16 cellular contexts compared by ENCODE assay signal in genomic region chr10:124545756-124546369, GRCh38.
DNase-seq lines count a peak whose midpoint lies in the region; ATAC-seq and TF ChIP-seq lines count a peak whose summit lies in the region.
"Had no signal": no experiment of that assay in that cellular context is flagged by ENCODE, and none has a peak within 500 bp of the region (broad histone marks: within the 10 kb centered on the region; RNA-seq: fewer than 3 reads in every experiment).

No MANE protein-coding gene starts in this region.

- peak overlapping the region; percentile 77 for H3K27ac Mint-ChIP-seq in activated B cell treated with CpG ODN at 0.5 μM for 24 hours
- H3K27ac Mint-ChIP-seq in stimulated activated naive B cell treated with anti-CD40 and anti-IgM and Interleukin-4, amounts not matched to agents 10 μg/mL and 1 μg/mL and 100 μg/mL, for 72 hours = peak overlapping the region; percentile 59
- H3K27ac Mint-ChIP-seq in activated CD4-positive, alpha-beta T cell treated with anti-CD3 and anti-CD28 coated beads, Interleukin-2, amount 10 ng/mL, durations not matched to agents 24 days and 14 days = no peak overlapping the region
- H3K27ac Mint-ChIP-seq: activated CD4-positive, alpha-beta memory T cell treated with anti-CD3 and anti-CD28 coated beads, Interleukin-2, amount 10 ng/mL, durations not matched to agents 7 days and 5 days; activated T-helper 17 cell treated with anti-CD3 and anti-CD28 coated beads, Interleukin-2, amount 50 U/mL, for 72 hours had no signal

- TF ChIP-seq CTCF in left ventricle myocardium inferior (IDR thresholded peaks at IDR 0.05; ENCODE audit: borderline replicate concordance) = no peak
- TF ChIP-seq CTCF in activated B cell treated with CpG ODN at 0.5 μM for 24 hours (IDR thresholded peaks at IDR 0.05) = no peak

- POLR2A ChIA-PET in activated B cell treated with CpG ODN at 0.5 μM for 24 hours (lab: Charles Lee) = interaction anchor here (0.6 to 3.8 kb wide), 20 partner anchors 10 to 247 kb away, joined by 3 to 27 read pairs (median 4); no protein-coding TSS in a partner anchor

- no peaks in the 10 kb centered on the region for H3K27me3 Mint-ChIP-seq in activated B cell treated with CpG ODN at 0.5 μM for 24 hours
- no peaks in the 10 kb centered on the region for H3K27me3 Mint-ChIP-seq in stimulated activated naive B cell treated with anti-CD40 and anti-IgM and Interleukin-4, amounts not matched to agents 10 μg/mL and 1 μg/mL and 100 μg/mL, for 72 hours
- H3K27me3 Mint-ChIP-seq in activated CD4-positive, alpha-beta T cell treated with anti-CD3 and anti-CD28 coated beads, Interleukin-2, amount 10 ng/mL, durations not matched to agents 24 days and 14 days = peaks cover 5% of the 10 kb centered on the region
- H3K27me3 Mint-ChIP-seq: activated CD4-positive, alpha-beta memory T cell treated with anti-CD3 and anti-CD28 coated beads, Interleukin-2, amount 10 ng/mL, durations not matched to agents 7 days and 5 days; activated T-helper 17 cell treated with anti-CD3 and anti-CD28 coated beads, Interleukin-2, amount 50 U/mL, for 72 hours had no signal

- H3K9me3 Mint-ChIP-seq in activated B cell treated with CpG ODN at 0.5 μM for 24 hours = no peaks in the 10 kb centered on the region
- no peaks in the 10 kb centered on the region for H3K9me3 Mint-ChIP-seq in stimulated activated naive B cell treated with anti-CD40 and anti-IgM and Interleukin-4, amounts not matched to agents 10 μg/mL and 1 μg/mL and 100 μg/mL, for 72 hours
- H3K9me3 Mint-ChIP-seq in activated CD4-positive, alpha-beta T cell treated with anti-CD3 and anti-CD28 coated beads, Interleukin-2, amount 10 ng/mL, durations not matched to agents 24 days and 14 days = no peaks in the 10 kb centered on the region
- H3K9me3 Mint-ChIP-seq: activated CD4-positive, alpha-beta memory T cell treated with anti-CD3 and anti-CD28 coated beads, Interleukin-2, amount 10 ng/mL, durations not matched to agents 7 days and 5 days; activated T-helper 17 cell treated with anti-CD3 and anti-CD28 coated beads, Interleukin-2, amount 50 U/mL, for 72 hours had no signal

- H3K36me3 Mint-ChIP-seq in activated B cell treated with CpG ODN at 0.5 μM for 24 hours (ENCODE audit: low read depth) = no peaks in the 10 kb centered on the region
- no peaks in the 10 kb centered on the region for H3K36me3 Mint-ChIP-seq in stimulated activated naive B cell treated with anti-CD40 and anti-IgM and Interleukin-4, amounts not matched to agents 10 μg/mL and 1 μg/mL and 100 μg/mL, for 72 hours
- H3K36me3 Mint-ChIP-seq in activated CD4-positive, alpha-beta T cell treated with anti-CD3 and anti-CD28 coated beads, Interleukin-2, amount 10 ng/mL, durations not matched to agents 24 days and 14 days (ENCODE audit: low read depth) = no peaks in the 10 kb centered on the region

- ATAC-seq in left ventricle myocardium superior = peak; percentile 71
- no peak for ATAC-seq in activated B cell treated with CpG ODN at 0.5 μM for 24 hours (ENCODE audit: low read depth)
- ATAC-seq in stimulated activated naive B cell treated with anti-CD40 and anti-IgM and Interleukin-4, amounts not matched to agents 10 μg/mL and 1 μg/mL and 100 μg/mL, for 72 hours (replicated peaks) = no peak
- no peak for ATAC-seq in HG03025 (IDR thresholded peaks at IDR 0.05; ENCODE audit: low FRiP score, unreplicated experiment)
- ATAC-seq: activated T-helper 17 cell treated with anti-CD3 and anti-CD28 coated beads, Interleukin-2, amount 50 U/mL, for 72 hours; HepG2 had no signal

- no peaks in the 10 kb centered on the region for H3K9me3 ChIP-seq in left ventricle myocardium inferior (replicated peaks)
- H3K9me3 ChIP-seq: testis had no signal

- H3K36me3 ChIP-seq in left ventricle myocardium inferior = no peaks in the 10 kb centered on the region

- no peak overlapping the region for H3K4me3 ChIP-seq in left ventricle myocardium inferior
- H3K4me3 ChIP-seq: skin epidermis, testis had no signal

- H3K4me3 Mint-ChIP-seq in activated B cell treated with CpG ODN at 0.5 μM for 24 hours = peak overlapping the region; percentile 62
- peak overlapping the region; percentile 41 to 60 for H3K4me3 Mint-ChIP-seq in stimulated activated naive B cell treated with anti-CD40 and anti-IgM and Interleukin-4, amounts not matched to agents 10 μg/mL and 1 μg/mL and 100 μg/mL, for 72 hours
- H3K4me3 Mint-ChIP-seq in activated CD4-positive, alpha-beta T cell treated with anti-CD3 and anti-CD28 coated beads, Interleukin-2, amount 10 ng/mL, durations not matched to agents 24 days and 14 days = no peak overlapping the region
- H3K4me3 Mint-ChIP-seq: activated CD4-positive, alpha-beta memory T cell treated with anti-CD3 and anti-CD28 coated beads, Interleukin-2, amount 10 ng/mL, durations not matched to agents 7 days and 5 days; activated T-helper 17 cell treated with anti-CD3 and anti-CD28 coated beads, Interleukin-2, amount 50 U/mL, for 72 hours had no signal

- no peak overlapping the region for H3K27ac ChIP-seq in left ventricle myocardium inferior (replicated peaks)
- H3K27ac ChIP-seq: testis had no signal

- DNase-seq in left ventricle myocardium superior (peak; percentile 61), left ventricle myocardium inferior (no peak), NCI-H2029 treated with DMSO at 0.1 percent for 48 hours (lab: John Stamatoyannopoulos, UW) (peak; percentile 64), activated B cell treated with CpG ODN at 0.5 μM for 24 hours (no peak), D341Med (ENCODE audit: low spot score) (no peak)
- no peak for DNase-seq in stimulated activated naive B cell treated with anti-CD40 and anti-IgM and Interleukin-4, amounts not matched to agents 10 μg/mL and 1 μg/mL and 100 μg/mL, for 72 hours
- DNase-seq in activated CD4-positive, alpha-beta T cell treated with anti-CD3 and anti-CD28 coated beads, Interleukin-2, amount 10 ng/mL, durations not matched to agents 24 days and 14 days = no peak
- DNase-seq: activated CD4-positive, alpha-beta memory T cell treated with anti-CD3 and anti-CD28 coated beads, Interleukin-2, amount 10 ng/mL, durations not matched to agents 7 days and 5 days; central memory CD4-positive, alpha-beta T cell; NCI-H446; stimulated activated CD4-positive, alpha-beta T cell treated with anti-CD3 and anti-CD28 coated beads, Interleukin-4, amount 100 ng/mL, for 24 hours; testis had no signal

- no peaks in the 10 kb centered on the region for H3K27me3 ChIP-seq in left ventricle myocardium inferior (ENCODE audit: low read depth)
- H3K27me3 ChIP-seq: testis had no signal

- H3K4me1 ChIP-seq in left ventricle myocardium inferior = peaks cover 12% of the 10 kb centered on the region

- CTCF ChIA-PET in activated B cell treated with CpG ODN at 0.5 μM for 24 hours (lab: Charles Lee) = interaction anchor here (1.4 to 6.4 kb wide), 6 partner anchors 10 to 199 kb away, joined by 3 to 29 read pairs (median 9); no protein-coding TSS in a partner anchor

- H3K4me1 Mint-ChIP-seq in activated B cell treated with CpG ODN at 0.5 μM for 24 hours = peaks cover 95% of the 10 kb centered on the region
- peaks cover 62 to 98% of the 10 kb centered on the region in 2 donors for H3K4me1 Mint-ChIP-seq in stimulated activated naive B cell treated with anti-CD40 and anti-IgM and Interleukin-4, amounts not matched to agents 10 μg/mL and 1 μg/mL and 100 μg/mL, for 72 hours
- peaks cover 2% of the 10 kb centered on the region for H3K4me1 Mint-ChIP-seq in activated CD4-positive, alpha-beta T cell treated with anti-CD3 and anti-CD28 coated beads, Interleukin-2, amount 10 ng/mL, durations not matched to agents 24 days and 14 days
- H3K4me1 Mint-ChIP-seq: activated CD4-positive, alpha-beta memory T cell treated with anti-CD3 and anti-CD28 coated beads, Interleukin-2, amount 10 ng/mL, durations not matched to agents 7 days and 5 days; activated T-helper 17 cell treated with anti-CD3 and anti-CD28 coated beads, Interleukin-2, amount 50 U/mL, for 72 hours had no signal

- intact Hi-C loops in left ventricle myocardium superior (cut with micrococcal nuclease) = no loop called here
- intact Hi-C loops in left ventricle myocardium inferior (cut with micrococcal nuclease) = no loop called here
- intact Hi-C loops in activated B cell treated with CpG ODN at 0.5 μM for 24 hours (cut with micrococcal nuclease) = no loop called here
- intact Hi-C loops in activated CD4-positive, alpha-beta T cell treated with anti-CD3 and anti-CD28 coated beads, Interleukin-2, amount 10 ng/mL, durations not matched to agents 24 days and 14 days (cut with micrococcal nuclease) = no loop called here

Comparison
In these comparisons a context has a peak if more than half of its experiments do, and no peak if none do; other contexts are left out.
1. DNase-seq: peak in left ventricle myocardium superior (single experiment) and NCI-H2029 treated with DMSO at 0.1 percent for 48 hours (single experiment); none in left ventricle myocardium inferior (single experiment), activated B cell treated with CpG ODN at 0.5 μM for 24 hours (single experiment), stimulated activated naive B cell treated with anti-CD40 and anti-IgM and Interleukin-4, amounts not matched to agents 10 μg/mL and 1 μg/mL and 100 μg/mL, for 72 hours (single experiment), activated CD4-positive, alpha-beta T cell treated with anti-CD3 and anti-CD28 coated beads, Interleukin-2, amount 10 ng/mL, durations not matched to agents 24 days and 14 days (single experiment) and D341Med (single experiment).